8 cellular contexts compared by ENCODE assay signal in genomic region chr11:124875943-124876817, GRCh38. TPM values are rescaled to one million over a fixed set of nuclear protein-coding genes. Genes with fewer than 3 reads are reported as not detected.
DNase-seq lines count a peak whose midpoint lies in the region; ATAC-seq, FAIRE-seq and TF ChIP-seq lines count a peak whose summit lies in the region.

No MANE protein-coding gene starts in this region.

- intact Hi-C loops in activated T-helper 1 cell treated with anti-CD3 and anti-CD28 coated beads, Interleukin-12 subunit alpha, Interleukin-12 subunit beta, Interleukin-2, Interleukin-4 antibody, amounts not matched to agents 30 ng/mL and 10 ng/mL and 1 ng/mL, durations not matched to agents 14 hours and 24 hours and 36 hours (cut with micrococcal nuclease), result loop anchor here (1.0 to 10.0 kb wide), 9 partner anchors 39 to 269 kb away; partner anchors contain the start of genes CCDC15, MSANTD2, SIAE and SPA17
- intact Hi-C loops in natural killer cell (cut with micrococcal nuclease), result loop anchor here (2.0 to 5.0 kb wide), 2 partner anchors 45 to 76 kb away; partner anchors contain the start of gene CCDC15

- TF ChIP-seq CTCF in natural killer cell (IDR thresholded peaks at IDR 0.05), result peak; percentile 76

- H3K27me3 Mint-ChIP-seq in activated T-helper 1 cell treated with anti-CD3 and anti-CD28 coated beads, Interleukin-12 subunit alpha, Interleukin-12 subunit beta, Interleukin-2, Interleukin-4 antibody, amounts not matched to agents 30 ng/mL and 10 ng/mL and 1 ng/mL, durations not matched to agents 14 hours and 24 hours and 36 hours (ENCODE audit: insufficient read depth), result peaks cover 46% of the 10 kb centered on the region
- H3K27me3 Mint-ChIP-seq in natural killer cell (ENCODE audit: low read depth in 2 of 2), result peaks cover 27 to 30% of the 10 kb centered on the region in 2 donors
- H3K27me3 Mint-ChIP-seq in stimulated activated naive B cell treated with anti-CD40 and anti-IgM and Interleukin-4, amounts not matched to agents 10 μg/mL and 1 μg/mL and 100 μg/mL, for 72 hours, result peaks cover 81 to 84% of the 10 kb centered on the region in 2 donors

- in situ Hi-C loops in Caki2 (cut with HindIII; ENCODE audit: low pct_unique_long_range_greater_than_20kb, low sequenced_read_pairs), result no loop called here

- no peaks in the 10 kb centered on the region for H3K36me3 Mint-ChIP-seq in activated T-helper 1 cell treated with anti-CD3 and anti-CD28 coated beads, Interleukin-12 subunit alpha, Interleukin-12 subunit beta, Interleukin-2, Interleukin-4 antibody, amounts not matched to agents 30 ng/mL and 10 ng/mL and 1 ng/mL, durations not matched to agents 14 hours and 24 hours and 36 hours (ENCODE audit: low read depth)
- H3K36me3 Mint-ChIP-seq in natural killer cell, result no peaks in the 10 kb centered on the region
- no peaks in the 10 kb centered on the region for H3K36me3 Mint-ChIP-seq in stimulated activated naive B cell treated with anti-CD40 and anti-IgM and Interleukin-4, amounts not matched to agents 10 μg/mL and 1 μg/mL and 100 μg/mL, for 72 hours

- peak; percentile 91 for DNase-seq in Caki2 (ENCODE audit: low read depth)
- DNase-seq in HT1080 (ENCODE audit: low read depth), result peak; percentile 91
- peak; percentile 41 for DNase-seq in RCC 7860 (ENCODE audit: low spot score)
- DNase-seq in activated T-helper 1 cell treated with anti-CD3 and anti-CD28 coated beads, Interleukin-12 subunit alpha, Interleukin-12 subunit beta, Interleukin-2, Interleukin-4 antibody, amounts not matched to agents 30 ng/mL and 10 ng/mL and 1 ng/mL, durations not matched to agents 14 hours and 24 hours and 36 hours (ENCODE audit: low spot score), result peak; percentile 73
- DNase-seq in fibroblast of peridontal ligament (ENCODE audit: extremely low read depth), result peak; percentile 95
- peak; percentile 77 for DNase-seq in natural killer cell
- peak; percentile 70 for DNase-seq in stimulated activated naive B cell treated with anti-CD40 and anti-IgM and Interleukin-4, amounts not matched to agents 10 μg/mL and 1 μg/mL and 100 μg/mL, for 72 hours

- no peak for FAIRE-seq in RCC 7860 (lab: Jason Lieb, UNC)

- peak overlapping the region; percentile 81 for H3K4me3 Mint-ChIP-seq in activated T-helper 1 cell treated with anti-CD3 and anti-CD28 coated beads, Interleukin-12 subunit alpha, Interleukin-12 subunit beta, Interleukin-2, Interleukin-4 antibody, amounts not matched to agents 30 ng/mL and 10 ng/mL and 1 ng/mL, durations not matched to agents 14 hours and 24 hours and 36 hours
- peak overlapping the region; percentile 90 for H3K4me3 Mint-ChIP-seq in natural killer cell
- peak overlapping the region; percentile 83 to 86 for H3K4me3 Mint-ChIP-seq in stimulated activated naive B cell treated with anti-CD40 and anti-IgM and Interleukin-4, amounts not matched to agents 10 μg/mL and 1 μg/mL and 100 μg/mL, for 72 hours

- ATAC-seq in GM21367 (IDR thresholded peaks at IDR 0.05; ENCODE audit: unreplicated experiment) (peak; percentile 93), natural killer cell (peak; percentile 92)
- peak; percentile 91 to 94 for ATAC-seq in stimulated activated naive B cell treated with anti-CD40 and anti-IgM and Interleukin-4, amounts not matched to agents 10 μg/mL and 1 μg/mL and 100 μg/mL, for 72 hours (replicated peaks)

- peaks cover 12% of the 10 kb centered on the region for H3K4me1 Mint-ChIP-seq in activated T-helper 1 cell treated with anti-CD3 and anti-CD28 coated beads, Interleukin-12 subunit alpha, Interleukin-12 subunit beta, Interleukin-2, Interleukin-4 antibody, amounts not matched to agents 30 ng/mL and 10 ng/mL and 1 ng/mL, durations not matched to agents 14 hours and 24 hours and 36 hours (ENCODE audit: low read depth)
- peaks cover 16 to 54% of the 10 kb centered on the region in 2 donors for H3K4me1 Mint-ChIP-seq in natural killer cell
- peaks cover 14 to 25% of the 10 kb centered on the region in 2 donors for H3K4me1 Mint-ChIP-seq in stimulated activated naive B cell treated with anti-CD40 and anti-IgM and Interleukin-4, amounts not matched to agents 10 μg/mL and 1 μg/mL and 100 μg/mL, for 72 hours

- H3K27ac Mint-ChIP-seq in activated T-helper 1 cell treated with anti-CD3 and anti-CD28 coated beads, Interleukin-12 subunit alpha, Interleukin-12 subunit beta, Interleukin-2, Interleukin-4 antibody, amounts not matched to agents 30 ng/mL and 10 ng/mL and 1 ng/mL, durations not matched to agents 14 hours and 24 hours and 36 hours, result peak overlapping the region; percentile 72
- H3K27ac Mint-ChIP-seq in natural killer cell, result peak overlapping the region; percentile 53 to 92
- H3K27ac Mint-ChIP-seq in stimulated activated naive B cell treated with anti-CD40 and anti-IgM and Interleukin-4, amounts not matched to agents 10 μg/mL and 1 μg/mL and 100 μg/mL, for 72 hours, result peak overlapping the region; percentile 60

- no peaks in the 10 kb centered on the region for H3K9me3 Mint-ChIP-seq in activated T-helper 1 cell treated with anti-CD3 and anti-CD28 coated beads, Interleukin-12 subunit alpha, Interleukin-12 subunit beta, Interleukin-2, Interleukin-4 antibody, amounts not matched to agents 30 ng/mL and 10 ng/mL and 1 ng/mL, durations not matched to agents 14 hours and 24 hours and 36 hours
- no peaks in the 10 kb centered on the region for H3K9me3 Mint-ChIP-seq in natural killer cell
- no peaks in the 10 kb centered on the region for H3K9me3 Mint-ChIP-seq in stimulated activated naive B cell treated with anti-CD40 and anti-IgM and Interleukin-4, amounts not matched to agents 10 μg/mL and 1 μg/mL and 100 μg/mL, for 72 hours

RNA-seq across cellular contexts. Expression of gene ROBO3, which starts 10.9 kb away (rescaled TPM):
- 14.7 and 15.2 TPM in 2 replicates for total RNA-seq in Caki2 (2014; rRNA removed; shearing (Covaris generic); ENCODE audit: low replicate concordance)
- 20.5 and 24.5 TPM in 2 replicates for total RNA-seq in HT1080 (2014; rRNA removed; shearing (Covaris generic))
- polyA plus RNA-seq in HT1080 (2015; cell fraction: cytosol; rRNA removed), result 13.5 and 17.2 TPM in 2 replicates
- polyA plus RNA-seq in HT1080 (2015; cell fraction: nucleus; rRNA removed), result 111 and 120 TPM in 2 replicates
- 4.5 and 5.5 TPM in 2 replicates for total RNA-seq in activated T-helper 1 cell treated with anti-CD3 and anti-CD28 coated beads, Interleukin-12 subunit alpha, Interleukin-12 subunit beta, Interleukin-2, Interleukin-4 antibody, amounts not matched to agents 30 ng/mL and 10 ng/mL and 1 ng/mL, durations not matched to agents 14 hours and 24 hours and 36 hours
- 10 to 100 TPM; 16.9 to 23.8 (median 22.7) TPM for total RNA-seq in natural killer cell

RNA-seq across cellular contexts. Expression of gene ROBO4, which starts 21.5 kb away (rescaled TPM):
- not detected in 2 replicates for total RNA-seq in Caki2 (2014; rRNA removed; shearing (Covaris generic); ENCODE audit: low replicate concordance)
- total RNA-seq in HT1080 (2014; rRNA removed; shearing (Covaris generic)), result 21.1 and 25.0 TPM in 2 replicates
- 17.4 and 19.7 TPM in 2 replicates for polyA plus RNA-seq in HT1080 (2015; cell fraction: cytosol; rRNA removed)
- 46.3 and 51.6 TPM in 2 replicates for polyA plus RNA-seq in HT1080 (2015; cell fraction: nucleus; rRNA removed)
- total RNA-seq in activated T-helper 1 cell treated with anti-CD3 and anti-CD28 coated beads, Interleukin-12 subunit alpha, Interleukin-12 subunit beta, Interleukin-2, Interleukin-4 antibody, amounts not matched to agents 30 ng/mL and 10 ng/mL and 1 ng/mL, durations not matched to agents 14 hours and 24 hours and 36 hours, result not detected in 2 replicates
- not detected for total RNA-seq in natural killer cell

RNA-seq across cellular contexts. Expression of gene HEPN1, which starts 42.9 kb away (rescaled TPM):
- total RNA-seq in Caki2 (2014; rRNA removed; shearing (Covaris generic); ENCODE audit: low replicate concordance), result not detected in 2 replicates
- total RNA-seq in HT1080 (2014; rRNA removed; shearing (Covaris generic)), result 0.05 TPM in 1 of 2 replicates, not detected in the other
- polyA plus RNA-seq in HT1080 (2015; cell fraction: cytosol; rRNA removed), result not detected in 2 replicates
- polyA plus RNA-seq in HT1080 (2015; cell fraction: nucleus; rRNA removed), result not detected in 2 replicates
- not detected in 2 replicates for total RNA-seq in activated T-helper 1 cell treated with anti-CD3 and anti-CD28 coated beads, Interleukin-12 subunit alpha, Interleukin-12 subunit beta, Interleukin-2, Interleukin-4 antibody, amounts not matched to agents 30 ng/mL and 10 ng/mL and 1 ng/mL, durations not matched to agents 14 hours and 24 hours and 36 hours
- not detected for total RNA-seq in natural killer cell

RNA-seq across cellular contexts. Expression of gene HEPACAM, which starts 59.7 kb away (rescaled TPM):
- not detected in 2 replicates for total RNA-seq in Caki2 (2014; rRNA removed; shearing (Covaris generic); ENCODE audit: low replicate concordance)
- 0.29 TPM in 1 of 2 replicates, not detected in the other for total RNA-seq in HT1080 (2014; rRNA removed; shearing (Covaris generic))
- not detected in 2 replicates for polyA plus RNA-seq in HT1080 (2015; cell fraction: cytosol; rRNA removed)
- polyA plus RNA-seq in HT1080 (2015; cell fraction: nucleus; rRNA removed), result 0.03 TPM in 1 of 2 replicates, not detected in the other
- total RNA-seq in activated T-helper 1 cell treated with anti-CD3 and anti-CD28 coated beads, Interleukin-12 subunit alpha, Interleukin-12 subunit beta, Interleukin-2, Interleukin-4 antibody, amounts not matched to agents 30 ng/mL and 10 ng/mL and 1 ng/mL, durations not matched to agents 14 hours and 24 hours and 36 hours, result not detected in 2 replicates
- total RNA-seq in natural killer cell, result not detected

Comparison
In these comparisons a context has a peak if more than half of its experiments do, and no peak if none do; other contexts are left out.
1. Peak in every context shown above with its lines: DNase-seq and ATAC-seq.
2. DNase-seq: peak in every context shown above with its lines; median percentile 95 in fibroblast of peridontal ligament; 91 in Caki2; 91 in HT1080; 77 in natural killer cell; 73 in activated T-helper 1 cell treated with anti-CD3 and anti-CD28 coated beads, Interleukin-12 subunit alpha, Interleukin-12 subunit beta, Interleukin-2, Interleukin-4 antibody, amounts not matched to agents 30 ng/mL and 10 ng/mL and 1 ng/mL, durations not matched to agents 14 hours and 24 hours and 36 hours; 70 in stimulated activated naive B cell treated with anti-CD40 and anti-IgM and Interleukin-4, amounts not matched to agents 10 μg/mL and 1 μg/mL and 100 μg/mL, for 72 hours; 41 in RCC 7860.
3. RNA of gene ROBO4, which starts 21.5 kb away (total RNA-seq): 21.1 to 25.0 TPM in HT1080; not detected in Caki2, not detected in activated T-helper 1 cell treated with anti-CD3 and anti-CD28 coated beads, Interleukin-12 subunit alpha, Interleukin-12 subunit beta, Interleukin-2, Interleukin-4 antibody, amounts not matched to agents 30 ng/mL and 10 ng/mL and 1 ng/mL, durations not matched to agents 14 hours and 24 hours and 36 hours and not detected in natural killer cell; every median in the first group is over 10 times any median in the second.